Comparison of ENCODE assay signal across 16 cellular contexts in genomic region chr16:1221628-1222552, GRCh38. TPM values are rescaled to one million over a fixed set of nuclear protein-coding genes. Genes with fewer than 3 reads are reported as not detected.
"Had no signal": no experiment of that assay in that cellular context is flagged by ENCODE, and none has a peak within 500 bp of the region (broad histone marks: within the 10 kb centered on the region; RNA-seq: fewer than 3 reads in every experiment).

No MANE protein-coding gene starts in this region.

- H3K27ac ChIP-seq: body of pancreas, prostate gland had no signal

- H3K36me3 ChIP-seq: prostate gland had no signal

- H3K27me3 ChIP-seq: body of pancreas had no signal

- H3K9me3 ChIP-seq: body of pancreas, prostate gland had no signal

- DNase-seq: activated CD4-positive, CD25-positive, alpha-beta regulatory T cell; activated naive CD4-positive, alpha-beta T cell treated with anti-CD3 and anti-CD28 coated beads, Interleukin-2, amount 50 U/mL, for 16 hours; activated T-cell treated with anti-CD3 and anti-CD28 coated beads, Interleukin-2, amount 50 U/mL, for 1 hour; amniotic stem cell; body of pancreas; effector memory CD8-positive, alpha-beta T cell; immature natural killer cell; mammary epithelial cell; stimulated activated CD4-positive, alpha-beta T cell treated with anti-CD3 and anti-CD28 coated beads, Interleukin-4, amount 100 ng/mL, for 1 hour; stimulated activated CD8-positive, alpha-beta memory T cell treated with anti-CD3 and anti-CD28 coated beads, Interleukin-4, amount 100 ng/mL, for 48 hours; stimulated activated naive CD8-positive, alpha-beta T cell treated with anti-CD3 and anti-CD28 coated beads, Interleukin-15, Interleukin-2, amounts not matched to agents 100 U/mL and 50 U/mL, for 24 hours; T-helper 1 cell had no signal

- ATAC-seq: body of pancreas; effector memory CD8-positive, alpha-beta T cell; left lobe of liver; stimulated activated naive CD8-positive, alpha-beta T cell treated with anti-CD3 and anti-CD28 coated beads, Interleukin-15, Interleukin-2, amounts not matched to agents 100 U/mL and 50 U/mL, for 24 hours had no signal

- H3K4me3 ChIP-seq: body of pancreas, prostate gland had no signal

- H3K4me1 ChIP-seq: body of pancreas, prostate gland had no signal

RNA-seq across cellular contexts. Expression of gene TPSG1, which starts 3.2 kb away (rescaled TPM):
- total RNA-seq: body of pancreas, epithelial cell of proximal tubule, mammary epithelial cell, prostate gland, temporal lobe had no signal
- polyA plus RNA-seq: immature natural killer cell, mammary epithelial cell had no signal

RNA-seq across cellular contexts. Expression of gene TPSB2, which starts 8.1 kb away (rescaled TPM):
- total RNA-seq: epithelial cell of proximal tubule, mammary epithelial cell, temporal lobe had no signal
- polyA plus RNA-seq: immature natural killer cell, mammary epithelial cell had no signal

RNA-seq across cellular contexts. Expression of gene TPSAB1, which starts 18.6 kb away (rescaled TPM):
- total RNA-seq: epithelial cell of proximal tubule, mammary epithelial cell, temporal lobe had no signal
- polyA plus RNA-seq: immature natural killer cell, mammary epithelial cell had no signal

RNA-seq across cellular contexts. Expression of gene TPSD1, which starts 34.0 kb away (rescaled TPM):
- total RNA-seq: epithelial cell of proximal tubule, left lobe of liver, mammary epithelial cell, temporal lobe had no signal
- polyA plus RNA-seq: immature natural killer cell, mammary epithelial cell had no signal
